ENCODE assay signal across 9 cellular contexts in the genomic region with DNA sequence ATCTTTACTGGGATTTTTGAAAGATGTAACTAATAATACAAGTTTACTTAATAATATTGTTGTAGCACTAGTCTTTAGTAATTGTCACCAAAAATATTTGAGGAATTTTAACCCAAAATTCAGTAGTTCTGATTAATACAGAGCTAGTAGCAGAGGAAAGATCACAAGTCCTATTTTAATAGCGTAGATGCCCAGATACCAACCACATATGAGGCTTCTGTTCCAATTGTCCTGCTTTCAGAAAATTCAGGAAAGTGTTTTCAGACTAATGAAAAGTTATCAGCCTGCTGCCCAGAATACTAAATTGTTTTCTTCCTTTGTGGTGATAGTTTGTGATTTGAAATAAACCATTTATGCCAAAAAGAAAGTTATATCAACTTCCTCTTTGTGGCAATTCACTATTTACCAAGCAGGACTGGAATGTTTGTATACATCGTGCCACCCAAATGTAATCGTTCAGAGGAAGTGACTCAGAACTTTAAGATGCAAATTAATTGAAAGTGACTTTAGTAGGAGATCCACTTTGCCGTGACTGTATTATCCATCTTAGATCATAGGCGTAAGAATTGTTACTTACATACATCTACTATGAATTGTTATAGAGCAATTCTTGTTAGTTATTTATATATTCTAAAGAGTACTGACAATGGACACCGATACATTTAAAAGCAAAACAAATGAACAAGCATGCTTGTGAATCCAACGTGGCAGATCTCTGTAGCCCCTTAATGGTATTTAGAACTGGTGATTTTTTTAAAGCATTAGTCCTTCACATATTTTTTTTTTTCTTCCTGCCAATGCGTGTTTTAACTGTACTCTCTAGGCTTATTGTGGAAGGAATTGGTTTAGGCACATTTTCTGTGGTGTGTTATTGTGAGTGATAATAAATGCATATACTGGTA.
A peak's percentile ranks its signal among the peaks of the same experiment; 100 is the strongest.
DNase-seq lines count a peak whose midpoint lies in the region; ATAC-seq and TF ChIP-seq lines count a peak whose summit lies in the region.
"Had no signal": no experiment of that assay in that cellular context is flagged by ENCODE, and none has a peak within 500 bp of the region (broad histone marks: within the 10 kb centered on the region; RNA-seq: fewer than 3 reads in every experiment).

No MANE protein-coding gene starts in this region.

- in situ Hi-C loops in G401 (cut with HindIII; ENCODE audit: low sequenced_read_pairs) = no loop called here

- peak; percentile 51 for ATAC-seq in GM18858 (IDR thresholded peaks at IDR 0.05; ENCODE audit: unreplicated experiment)
- peak; percentile 92 for ATAC-seq in HG03064 (IDR thresholded peaks at IDR 0.05; ENCODE audit: low read depth, unreplicated experiment)

- H3K4me1 ChIP-seq in effector memory CD4-positive, alpha-beta T cell (ENCODE audit: control insufficient read depth, insufficient read depth, low read length, poor library complexity, severe bottlenecking) = no peaks in the 10 kb centered on the region

- intact Hi-C loops in dorsolateral prefrontal cortex (cut with DNase I) = no loop called here

- no peak overlapping the region for H3K4me3 ChIP-seq in effector memory CD4-positive, alpha-beta T cell (ENCODE audit: insufficient read depth, low read depth, low read length, poor library complexity, severe bottlenecking)
- H3K4me3 ChIP-seq in dorsolateral prefrontal cortex = peak overlapping the region in 2 of 59 donors; percentile 0 to 8

- no peak for TF ChIP-seq CTCF in RWPE1 (conservative IDR thresholded peaks at IDR 0.05; ENCODE audit: low read depth)
- no peak for TF ChIP-seq CTCF in dorsolateral prefrontal cortex (IDR thresholded peaks at IDR 0.05 in 54 of 56, conservative IDR thresholded peaks at IDR 0.05 in 2 of 56; ENCODE audit: low read depth in 1 of 56, partially characterized antibody in 56 of 56)

- H3K9me3 ChIP-seq in effector memory CD4-positive, alpha-beta T cell (ENCODE audit: control insufficient read depth, low read length) = no peaks in the 10 kb centered on the region

- POLR2A ChIA-PET in RWPE1 (lab: Yijun Ruan, JAX; ENCODE audit: low non-redundant PET) = no interaction called here

- H3K27me3 ChIP-seq in effector memory CD4-positive, alpha-beta T cell (replicated peaks; ENCODE audit: control insufficient read depth, insufficient read depth, low read length, poor library complexity, severe bottlenecking) = no peaks in the 10 kb centered on the region
- no peaks in the 10 kb centered on the region for H3K27me3 ChIP-seq in dorsolateral prefrontal cortex

- no peaks in the 10 kb centered on the region for H3K36me3 ChIP-seq in effector memory CD4-positive, alpha-beta T cell (ENCODE audit: control insufficient read depth, insufficient read depth, low read length)

- H3K27ac ChIP-seq in RWPE1 = no peak overlapping the region
- no peak overlapping the region for H3K27ac ChIP-seq in effector memory CD4-positive, alpha-beta T cell (ENCODE audit: insufficient read depth, low read length, poor library complexity, severe bottlenecking)
- H3K27ac ChIP-seq in dorsolateral prefrontal cortex = no peak overlapping the region

- CTCF ChIA-PET in RWPE1 (lab: Yijun Ruan, JAX) = interaction anchor here (0.7 kb wide), 1 partner anchor 15 kb away, joined by 3 read pairs; no protein-coding TSS in a partner anchor

- DNase-seq in RWPE1 (ENCODE audit: low spot score) (peak; percentile 54), kidney tubule cell (ENCODE audit: low spot score) (peak; percentile 54), G401 (ENCODE audit: low spot score) (no peak), dorsolateral prefrontal cortex (no peak), NCI-H128 (lab: John Stamatoyannopoulos, UW; ENCODE audit: unreplicated experiment) (no peak)
- DNase-seq in effector memory CD4-positive, alpha-beta T cell = no peak
- DNase-seq: NCI-H524 had no signal

Comparison
In these comparisons a context has a peak if more than half of its experiments do, and no peak if none do; other contexts are left out.
1. DNase-seq: peak in RWPE1 (single experiment) and kidney tubule cell (single experiment); none in effector memory CD4-positive, alpha-beta T cell (0 of 3), G401 (single experiment), dorsolateral prefrontal cortex (0 of 10) and NCI-H128 (single experiment).